Comparison of ENCODE assay signal across 22 cellular contexts in genomic region chr4:75845992-75846391, GRCh38. TPM values are rescaled to one million over a fixed set of nuclear protein-coding genes. Genes with fewer than 3 reads are reported as not detected.
"Had no signal": no experiment of that assay in that cellular context is flagged by ENCODE, and none has a peak within 500 bp of the region (broad histone marks: within the 10 kb centered on the region; RNA-seq: fewer than 3 reads in every experiment).

No MANE protein-coding gene starts in this region.

- H3K4me2 ChIP-seq: smooth muscle cell had no signal

- ATAC-seq: activated CD8-positive, alpha-beta T cell treated with anti-CD3 and anti-CD28 coated beads, Interleukin-2, amount 10 ng/mL, durations not matched to agents 7 days and 5 days; activated naive CD8-positive, alpha-beta T cell treated with anti-CD3 and anti-CD28 coated beads, Interleukin-2, amount 50 U/mL, for 24 hours; psoas muscle; right lobe of liver; stimulated activated naive CD8-positive, alpha-beta T cell treated with anti-CD3 and anti-CD28 coated beads, Interleukin-15, Interleukin-2, amounts not matched to agents 100 U/mL and 50 U/mL, for 24 hours had no signal

- H3K4me3 ChIP-seq: ascending aorta, cardiac muscle cell, psoas muscle, right lobe of liver, smooth muscle cell, suprapubic skin, upper lobe of left lung had no signal

- H3K4me1 ChIP-seq: right lobe of liver, suprapubic skin had no signal

- H3K9me3 Mint-ChIP-seq: activated CD4-positive, alpha-beta T cell treated with anti-CD3 and anti-CD28 coated beads, Interleukin-2, amount 10 ng/mL, durations not matched to agents 24 days and 14 days; activated naive CD4-positive, alpha-beta T cell treated with anti-CD3 and anti-CD28 coated beads for 36 hours; activated naive CD8-positive, alpha-beta T cell treated with anti-CD3 and anti-CD28 coated beads, Interleukin-2, amount 50 U/mL, for 24 hours; endodermal cell; nephron had no signal

- H3K27ac ChIP-seq: ascending aorta, cardiac muscle cell, psoas muscle, right lobe of liver, suprapubic skin, upper lobe of left lung had no signal

- H3K27me3 ChIP-seq: ascending aorta, cardiac muscle cell, right lobe of liver, suprapubic skin, upper lobe of left lung had no signal

- H3K4me3 Mint-ChIP-seq: activated CD4-positive, alpha-beta T cell treated with anti-CD3 and anti-CD28 coated beads, Interleukin-2, amount 10 ng/mL, durations not matched to agents 24 days and 14 days; activated CD8-positive, alpha-beta T cell treated with anti-CD3 and anti-CD28 coated beads, Interleukin-2, amount 10 ng/mL, durations not matched to agents 7 days and 5 days; activated naive CD4-positive, alpha-beta T cell treated with anti-CD3 and anti-CD28 coated beads for 36 hours; activated naive CD8-positive, alpha-beta T cell treated with anti-CD3 and anti-CD28 coated beads, Interleukin-2, amount 50 U/mL, for 24 hours; endodermal cell; nephron had no signal

- H3K9me3 ChIP-seq: ascending aorta, psoas muscle, right lobe of liver, suprapubic skin, upper lobe of left lung had no signal

- DNase-seq: activated CD4-positive, alpha-beta T cell treated with anti-CD3 and anti-CD28 coated beads, Interleukin-2, amount 10 ng/mL, durations not matched to agents 24 days and 14 days; activated CD4-positive, CD25-positive, alpha-beta regulatory T cell; activated CD8-positive, alpha-beta T cell treated with anti-CD3 and anti-CD28 coated beads, Interleukin-2, amount 10 ng/mL, durations not matched to agents 7 days and 5 days; activated naive CD4-positive, alpha-beta T cell treated with anti-CD3 and anti-CD28 coated beads for 36 hours; activated naive CD8-positive, alpha-beta T cell treated with anti-CD3 and anti-CD28 coated beads, Interleukin-2, amount 50 U/mL, for 24 hours; endodermal cell; hippocampal formation; kidney; psoas muscle; right lobe of liver; stimulated activated CD4-positive, alpha-beta T cell treated with anti-CD3 and anti-CD28 coated beads, Interleukin-4, amount 100 ng/mL, for 4 hours; stimulated activated naive CD8-positive, alpha-beta T cell treated with anti-CD3 and anti-CD28 coated beads, Interleukin-15, Interleukin-2, amounts not matched to agents 100 U/mL and 50 U/mL, for 24 hours; upper lobe of left lung had no signal

- H3K36me3 ChIP-seq: ascending aorta, cardiac muscle cell, right lobe of liver, suprapubic skin, upper lobe of left lung had no signal

- H3K27ac Mint-ChIP-seq: activated CD4-positive, alpha-beta T cell treated with anti-CD3 and anti-CD28 coated beads, Interleukin-2, amount 10 ng/mL, durations not matched to agents 24 days and 14 days; activated CD8-positive, alpha-beta T cell treated with anti-CD3 and anti-CD28 coated beads, Interleukin-2, amount 10 ng/mL, durations not matched to agents 7 days and 5 days; activated naive CD4-positive, alpha-beta T cell treated with anti-CD3 and anti-CD28 coated beads for 36 hours; activated naive CD8-positive, alpha-beta T cell treated with anti-CD3 and anti-CD28 coated beads, Interleukin-2, amount 50 U/mL, for 24 hours; endodermal cell; nephron had no signal

- FAIRE-seq: kidney had no signal

RNA-seq across cellular contexts. Expression of gene PPEF2, which starts 56.3 kb away (rescaled TPM):
- total RNA-seq: ascending aorta, cardiac muscle cell, dermis microvascular lymphatic vessel endothelial cell, endodermal cell, epithelial cell of proximal tubule, kidney, mesenteric fat pad, omental fat pad, psoas muscle, right lobe of liver, smooth muscle cell, suprapubic skin, upper lobe of left lung had no signal
